In genomic region chr1:214552174-214552608, GRCh38 we compare ENCODE assay signal across 8 cellular contexts. TPM values are rescaled to one million over a fixed set of nuclear protein-coding genes. Genes with fewer than 3 reads are reported as not detected.
A peak's percentile ranks its signal among the peaks of the same experiment; 100 is the strongest.
DNase-seq lines count a peak whose midpoint lies in the region; ATAC-seq and TF ChIP-seq lines count a peak whose summit lies in the region.

No MANE protein-coding gene starts in this region.

- peaks cover 0 to 6% (median 0%) of the 10 kb centered on the region in 4 donors for H3K27me3 ChIP-seq in esophagus squamous epithelium
- H3K27me3 ChIP-seq in naive thymus-derived CD4-positive, alpha-beta T cell (ENCODE audit: control insufficient read depth in 2 of 2, insufficient read depth in 2 of 2, low read length in 2 of 2) = peaks cover 0 to 6% of the 10 kb centered on the region in 2 donors

- peak in 1 of 4 donors; percentile 7 for TF ChIP-seq POLR2A in esophagus squamous epithelium (IDR thresholded peaks at IDR 0.05)

- peak overlapping the region; percentile 60 to 89 (median 78) for H3K4me3 ChIP-seq in esophagus squamous epithelium
- no peak overlapping the region for H3K4me3 ChIP-seq in naive thymus-derived CD4-positive, alpha-beta T cell (ENCODE audit: low read length)

- intact Hi-C loops in esophagus squamous epithelium (cut with DNase I) = no loop called here
- intact Hi-C loops in naive thymus-derived CD4-positive, alpha-beta T cell (cut with micrococcal nuclease) = loop anchor here in 1 of 2 donors (5.0 kb wide), 1 partner anchor 110 kb away; no protein-coding TSS in a partner anchor

- peaks cover 63% of the 10 kb centered on the region for H3K27me3 Mint-ChIP-seq in stimulated activated naive CD8-positive, alpha-beta T cell treated with anti-CD3 and anti-CD28 coated beads, Interleukin-15, Interleukin-2, amounts not matched to agents 100 ng/mL and 50 ng/mL, for 24 hours
- peaks cover 53 to 81% (median 56%) of the 10 kb centered on the region in 5 donors for H3K27me3 Mint-ChIP-seq in naive thymus-derived CD4-positive, alpha-beta T cell

- H3K27ac ChIP-seq in esophagus squamous epithelium = peak overlapping the region; percentile 92 to 98 (median 98)
- H3K27ac ChIP-seq in naive thymus-derived CD4-positive, alpha-beta T cell (ENCODE audit: low read depth, low read length) = no peak overlapping the region

- no peak for ATAC-seq in stimulated activated naive CD8-positive, alpha-beta T cell treated with anti-CD3 and anti-CD28 coated beads, Interleukin-15, Interleukin-2, amounts not matched to agents 100 U/mL and 50 U/mL, for 24 hours
- no peak for ATAC-seq in naive thymus-derived CD4-positive, alpha-beta T cell
- no peak for ATAC-seq in HG02571 (IDR thresholded peaks at IDR 0.05; ENCODE audit: unreplicated experiment)

- H3K9me3 ChIP-seq in esophagus squamous epithelium = no peaks in the 10 kb centered on the region
- H3K9me3 ChIP-seq in naive thymus-derived CD4-positive, alpha-beta T cell (ENCODE audit: control insufficient read depth in 2 of 3, low read length in 3 of 3) = no peaks in the 10 kb centered on the region

- no peak for TF ChIP-seq CTCF in esophagus squamous epithelium (IDR thresholded peaks at IDR 0.05)

- CTCF ChIA-PET in naive thymus-derived CD4-positive, alpha-beta T cell (lab: Charles Lee) = no interaction called here

- H3K9me3 Mint-ChIP-seq in stimulated activated naive CD8-positive, alpha-beta T cell treated with anti-CD3 and anti-CD28 coated beads, Interleukin-15, Interleukin-2, amounts not matched to agents 100 ng/mL and 50 ng/mL, for 24 hours = no peaks in the 10 kb centered on the region
- H3K9me3 Mint-ChIP-seq in naive thymus-derived CD4-positive, alpha-beta T cell = peaks cover 0 to 2% (median 0%) of the 10 kb centered on the region in 11 donors

- H3K4me3 Mint-ChIP-seq in stimulated activated naive CD8-positive, alpha-beta T cell treated with anti-CD3 and anti-CD28 coated beads, Interleukin-15, Interleukin-2, amounts not matched to agents 100 ng/mL and 50 ng/mL, for 24 hours = peak overlapping the region; percentile 79
- H3K4me3 Mint-ChIP-seq in naive thymus-derived CD4-positive, alpha-beta T cell = peak overlapping the region in 9 of 10 donors; percentile 34 to 83 (median 69)

- POLR2A ChIA-PET in naive thymus-derived CD4-positive, alpha-beta T cell (lab: Charles Lee) = no interaction called here

- 0 to 3% methylated on average over 10 to 11 of the region's 15 CpGs for WGBS in esophagus squamous epithelium, 2 donors

- no peaks in the 10 kb centered on the region for H3K36me3 ChIP-seq in esophagus squamous epithelium
- H3K36me3 ChIP-seq in naive thymus-derived CD4-positive, alpha-beta T cell (ENCODE audit: control insufficient read depth in 2 of 3, insufficient read depth in 3 of 3, low read length in 3 of 3) = no peaks in the 10 kb centered on the region

- H3K4me1 Mint-ChIP-seq in stimulated activated naive CD8-positive, alpha-beta T cell treated with anti-CD3 and anti-CD28 coated beads, Interleukin-15, Interleukin-2, amounts not matched to agents 100 ng/mL and 50 ng/mL, for 24 hours (ENCODE audit: low read depth) = peaks cover 4% of the 10 kb centered on the region
- peaks cover 0 to 15% (median 5%) of the 10 kb centered on the region in 7 donors for H3K4me1 Mint-ChIP-seq in naive thymus-derived CD4-positive, alpha-beta T cell

- in situ Hi-C loops in SK-MEL-5 (cut with HindIII; ENCODE audit: low pct_unique_long_range_greater_than_20kb, low sequenced_read_pairs) = no loop called here

- no peaks in the 10 kb centered on the region for H3K36me3 Mint-ChIP-seq in stimulated activated naive CD8-positive, alpha-beta T cell treated with anti-CD3 and anti-CD28 coated beads, Interleukin-15, Interleukin-2, amounts not matched to agents 100 ng/mL and 50 ng/mL, for 24 hours (ENCODE audit: low read depth)
- no peaks in the 10 kb centered on the region for H3K36me3 Mint-ChIP-seq in naive thymus-derived CD4-positive, alpha-beta T cell

- H3K27ac Mint-ChIP-seq in stimulated activated naive CD8-positive, alpha-beta T cell treated with anti-CD3 and anti-CD28 coated beads, Interleukin-15, Interleukin-2, amounts not matched to agents 100 ng/mL and 50 ng/mL, for 24 hours = no peak overlapping the region
- H3K27ac Mint-ChIP-seq in naive thymus-derived CD4-positive, alpha-beta T cell = peak overlapping the region in 1 of 9 donors; percentile 33

- DNase-seq in stimulated activated naive CD8-positive, alpha-beta T cell treated with anti-CD3 and anti-CD28 coated beads, Interleukin-15, Interleukin-2, amounts not matched to agents 100 U/mL and 50 U/mL, for 24 hours = no peak
- peak; percentile 60 for DNase-seq in SK-MEL-5 (ENCODE audit: low read depth, low spot score)
- no peak for DNase-seq in esophagus squamous epithelium (lab: John Stamatoyannopoulos, UW)
- no peak for DNase-seq in naive thymus-derived CD4-positive, alpha-beta T cell
- DNase-seq in stimulated activated CD8-positive, alpha-beta memory T cell treated with anti-CD3 and anti-CD28 coated beads, Interleukin-4, amount 100 ng/mL, for 48 hours = no peak
- DNase-seq in NCI-H1105 treated with DMSO at 0.1 percent for 48 hours (lab: John Stamatoyannopoulos, UW) = no peak

- H3K4me1 ChIP-seq in esophagus squamous epithelium = peaks cover 10 to 50% (median 12%) of the 10 kb centered on the region in 3 donors
- H3K4me1 ChIP-seq in naive thymus-derived CD4-positive, alpha-beta T cell (ENCODE audit: control insufficient read depth in 2 of 2, insufficient read depth in 2 of 2, low read length in 2 of 2) = no peaks in the 10 kb centered on the region

RNA-seq across cellular contexts. Expression of gene PTPN14, which starts 0.8 kb away (rescaled TPM):
- 5.4 and 6.3 TPM in 2 replicates for total RNA-seq in SK-MEL-5 (2014; rRNA removed; shearing (Covaris generic))
- polyA plus RNA-seq in SK-MEL-5 (2015; cell fraction: cytosol; rRNA removed) = 8.9 and 11.1 TPM in 2 replicates
- 4.3 and 6.2 TPM in 2 replicates for polyA plus RNA-seq in SK-MEL-5 (2015; cell fraction: nucleus; rRNA removed)
- total RNA-seq in esophagus squamous epithelium = 10 to 100 TPM; 14.4 to 28.8 (median 15.7) TPM
- total RNA-seq in naive thymus-derived CD4-positive, alpha-beta T cell = 1 to 10 TPM in 1 of 5 experiments, under 1 TPM in 4; 0.03 to 5.8 (median 0.07) TPM
- under 1 TPM in 1 of 2 donors, not detected in 1; 0.06 TPM for polyA plus RNA-seq in naive thymus-derived CD4-positive, alpha-beta T cell

RNA-seq across cellular contexts. Expression of gene CENPF, which starts 50.8 kb away (rescaled TPM):
- 58.1 and 66.4 TPM in 2 replicates for total RNA-seq in SK-MEL-5 (2014; rRNA removed; shearing (Covaris generic))
- polyA plus RNA-seq in SK-MEL-5 (2015; cell fraction: cytosol; rRNA removed) = 68.0 and 73.8 TPM in 2 replicates
- polyA plus RNA-seq in SK-MEL-5 (2015; cell fraction: nucleus; rRNA removed) = 75.3 and 78.0 TPM in 2 replicates
- total RNA-seq in esophagus squamous epithelium = 10 to 100 TPM; 13.8 to 26.3 (median 18.8) TPM
- 10 to 100 TPM in 1 of 5 experiments, 1 to 10 TPM in 4; 2.1 to 79.9 (median 4.1) TPM for total RNA-seq in naive thymus-derived CD4-positive, alpha-beta T cell
- 1 to 10 TPM in 1 of 2 donors, under 1 TPM in 1; 0.83 to 2.3 TPM for polyA plus RNA-seq in naive thymus-derived CD4-positive, alpha-beta T cell
